ENCODE assay signal across 8 cellular contexts in genomic region chr2:105369777-105370690, GRCh38. TPM values are rescaled to one million over a fixed set of nuclear protein-coding genes. Genes with fewer than 3 reads are reported as not detected.
A peak's percentile ranks its signal among the peaks of the same experiment; 100 is the strongest.
DNase-seq lines count a peak whose midpoint lies in the region; ATAC-seq and TF ChIP-seq lines count a peak whose summit lies in the region.

No MANE protein-coding gene starts in this region.

- H3K27ac ChIP-seq in DOHH2 (ENCODE audit: low read depth, low read length) (no peak overlapping the region), Karpas-422 (ENCODE audit: low read length) (no peak overlapping the region), SJSA1 (no peak overlapping the region), parathyroid adenoma (no peak overlapping the region), tibial nerve (peak overlapping the region in 2 of 4 donors; percentile 69 to 86)

- peak in 1 of 2 donors; percentile 57 for TF ChIP-seq EP300 in tibial nerve (IDR thresholded peaks at IDR 0.05)

- peak overlapping the region; percentile 50 for H3K4me2 ChIP-seq in DOHH2 (ENCODE audit: low read length)
- H3K4me2 ChIP-seq in Karpas-422 (ENCODE audit: low read depth, low read length, poor library complexity, severe bottlenecking): peak overlapping the region; percentile 78
- H3K4me2 ChIP-seq in parathyroid adenoma (ENCODE audit: low read length): no peak overlapping the region

- H3K36me3 ChIP-seq in DOHH2 (ENCODE audit: control insufficient read depth, low read length) (no peaks in the 10 kb centered on the region), Karpas-422 (ENCODE audit: insufficient read depth, low read length) (no peaks in the 10 kb centered on the region), SJSA1 (peaks cover 94% of the 10 kb centered on the region), parathyroid adenoma (ENCODE audit: control insufficient read depth, insufficient read depth, low read length) (no peaks in the 10 kb centered on the region), tibial nerve (peaks cover 0 to 24% (median 0%) of the 10 kb centered on the region in 3 donors)

- H3K9me2 ChIP-seq in DOHH2 (replicated peaks; ENCODE audit: control insufficient read depth, low read length) (no peaks in the 10 kb centered on the region), Karpas-422 (replicated peaks; ENCODE audit: insufficient read depth, low read length) (no peaks in the 10 kb centered on the region)

- H3K4me3 ChIP-seq in DOHH2 (ENCODE audit: low read length) (peak overlapping the region; percentile 18; the same call in 1 of the 2 replicates), Karpas-422 (ENCODE audit: low read length) (peak overlapping the region; percentile 48; the same call in 1 of the 2 replicates), SJSA1 (no peak overlapping the region), parathyroid adenoma (ENCODE audit: low read depth, low read length) (no peak overlapping the region), tibial nerve (no peak overlapping the region)

- DNase-seq in Karpas-422 (peak; percentile 96), SJSA1 (ENCODE audit: low read depth in 1 of 2, low spot score in 2 of 2) (peak; percentile 64 to 87), germinal center (ENCODE audit: low spot score) (peak; percentile 66), tibial nerve (ENCODE audit: low spot score in 2 of 2) (peak; percentile 82 to 93)
- DNase-seq in activated naive CD4-positive, alpha-beta T cell (lab: John Stamatoyannopoulos, UW): peak; percentile 64 to 80 (median 78)

- WGBS in tibial nerve, 2 donors: 37 to 41% methylated on average over 28 to 30 of the region's 30 CpGs

- H4K20me1 ChIP-seq in DOHH2 (ENCODE audit: control insufficient read depth, insufficient read depth, low read depth, low read length): no peaks in the 10 kb centered on the region
- no peaks in the 10 kb centered on the region for H4K20me1 ChIP-seq in Karpas-422 (ENCODE audit: insufficient read depth, low read depth, low read length)

- TF ChIP-seq POLR2A in tibial nerve (IDR thresholded peaks at IDR 0.05): no peak

- H3K4me1 ChIP-seq in DOHH2 (ENCODE audit: control insufficient read depth, low read length): peaks cover 6% of the 10 kb centered on the region; the same call in 1 of the 2 replicates
- H3K4me1 ChIP-seq in Karpas-422 (ENCODE audit: low read length): peaks cover 11% of the 10 kb centered on the region
- H3K4me1 ChIP-seq in SJSA1 (replicated peaks): peaks cover 50% of the 10 kb centered on the region
- peaks cover 5% of the 10 kb centered on the region for H3K4me1 ChIP-seq in parathyroid adenoma
- peaks cover 0 to 55% (median 17%) of the 10 kb centered on the region in 4 donors for H3K4me1 ChIP-seq in tibial nerve

- H3K79me2 ChIP-seq in DOHH2 (ENCODE audit: control insufficient read depth, low read length): no peaks in the 10 kb centered on the region
- H3K79me2 ChIP-seq in Karpas-422 (ENCODE audit: low read length): no peaks in the 10 kb centered on the region
- H3K79me2 ChIP-seq in parathyroid adenoma: no peaks in the 10 kb centered on the region

- peaks cover 3% of the 10 kb centered on the region; the same call in 1 of the 2 replicates for H3K27me3 ChIP-seq in DOHH2 (ENCODE audit: control insufficient read depth, low read length)
- no peaks in the 10 kb centered on the region for H3K27me3 ChIP-seq in Karpas-422 (ENCODE audit: low read length)
- no peaks in the 10 kb centered on the region for H3K27me3 ChIP-seq in SJSA1 (replicated peaks)
- no peaks in the 10 kb centered on the region for H3K27me3 ChIP-seq in parathyroid adenoma (ENCODE audit: control insufficient read depth, insufficient read depth, low read length)
- no peaks in the 10 kb centered on the region for H3K27me3 ChIP-seq in tibial nerve

- TF ChIP-seq CTCF in DOHH2 (IDR thresholded peaks at IDR 0.05; ENCODE audit: low read depth, low read length, poor library complexity, severe bottlenecking): peak; percentile 85
- TF ChIP-seq CTCF in parathyroid adenoma (IDR thresholded peaks at IDR 0.05): peak; percentile 90
- peak; percentile 85 to 95 (median 88) for TF ChIP-seq CTCF in tibial nerve (IDR thresholded peaks at IDR 0.05)

- ATAC-seq in GM21723 (IDR thresholded peaks at IDR 0.05; ENCODE audit: unreplicated experiment): peak; percentile 95

- H3K9me3 ChIP-seq in DOHH2 (ENCODE audit: control insufficient read depth, insufficient read depth, low read length): no peaks in the 10 kb centered on the region
- H3K9me3 ChIP-seq in Karpas-422 (ENCODE audit: low read length): no peaks in the 10 kb centered on the region
- H3K9me3 ChIP-seq in SJSA1 (replicated peaks): no peaks in the 10 kb centered on the region
- H3K9me3 ChIP-seq in parathyroid adenoma (ENCODE audit: control insufficient read depth, low read length): no peaks in the 10 kb centered on the region
- H3K9me3 ChIP-seq in tibial nerve: no peaks in the 10 kb centered on the region

- H3K9ac ChIP-seq in Karpas-422 (ENCODE audit: low read length) (peak overlapping the region; percentile 46), parathyroid adenoma (no peak overlapping the region)

- no peaks in the 10 kb centered on the region for H3F3A ChIP-seq in DOHH2 (ENCODE audit: control insufficient read depth, insufficient read depth)

- peak overlapping the region; percentile 82 for H2AFZ ChIP-seq in Karpas-422 (ENCODE audit: low read length)
- peak overlapping the region; percentile 73 for H2AFZ ChIP-seq in parathyroid adenoma

RNA-seq across cellular contexts. Expression of gene FHL2, which starts 28.8 kb away (rescaled TPM):
- total RNA-seq in Karpas-422 (2014; rRNA removed; shearing (Covaris generic); ENCODE audit: low replicate concordance): 0.26 TPM in 1 of 2 replicates, not detected in the other
- total RNA-seq in SJSA1 (2014; rRNA removed; shearing (Covaris generic)): 156 and 190 TPM in 2 replicates
- total RNA-seq in tibial nerve: 10 to 100 TPM; 53.7 to 99.2 (median 71.6) TPM

RNA-seq across cellular contexts. Expression of gene C2orf49, which starts 32.7 kb away (rescaled TPM):
- 26.3 and 42.4 TPM in 2 replicates for total RNA-seq in Karpas-422 (2014; rRNA removed; shearing (Covaris generic); ENCODE audit: low replicate concordance)
- total RNA-seq in SJSA1 (2014; rRNA removed; shearing (Covaris generic)): 18.6 and 19.6 TPM in 2 replicates
- total RNA-seq in tibial nerve: 10 to 100 TPM; 17.1 to 24.0 (median 20.4) TPM

RNA-seq across cellular contexts. Expression of gene TGFBRAP1, which starts 40.5 kb away (rescaled TPM):
- total RNA-seq in Karpas-422 (2014; rRNA removed; shearing (Covaris generic); ENCODE audit: low replicate concordance): 23.0 and 30.2 TPM in 2 replicates
- total RNA-seq in SJSA1 (2014; rRNA removed; shearing (Covaris generic)): 16.5 and 25.8 TPM in 2 replicates
- 10 to 100 TPM; 20.9 to 30.8 (median 23.2) TPM for total RNA-seq in tibial nerve

Comparison
In these comparisons a context has a peak if more than half of its experiments do, and no peak if none do; other contexts are left out.
1. H3K4me3 ChIP-seq: peak in DOHH2 (single experiment) and Karpas-422 (single experiment); none in SJSA1 (single experiment), parathyroid adenoma (single experiment) and tibial nerve (0 of 4).
2. RNA of gene FHL2, which starts 28.8 kb away (total RNA-seq): 156 to 190 TPM in SJSA1 and 53.7 to 99.2 TPM in tibial nerve; 0.26 TPM in Karpas-422; every median in the first group is over 10 times any median in the second.
3. Peak in every context shown above with its lines, with median percentiles within 50 percentile points of each other: CTCF ChIP-seq and DNase-seq.